15 cellular contexts compared by ENCODE assay signal in genomic region chr17:74152591-74153455, GRCh38. TPM values are rescaled to one million over a fixed set of nuclear protein-coding genes. Genes with fewer than 3 reads are reported as not detected.
DNase-seq lines count a peak whose midpoint lies in the region; ATAC-seq and TF ChIP-seq lines count a peak whose summit lies in the region.
"Had no signal": no experiment of that assay in that cellular context is flagged by ENCODE, and none has a peak within 500 bp of the region (broad histone marks: within the 10 kb centered on the region; RNA-seq: fewer than 3 reads in every experiment).

No MANE protein-coding gene starts in this region.

- no peaks in the 10 kb centered on the region for H3K9me2 ChIP-seq in hepatocyte (replicated peaks; ENCODE audit: insufficient read depth)

- intact Hi-C loops in Right ventricle myocardium inferior (cut with DNase I) (no loop called here), Right ventricle myocardium superior (cut with DNase I) (no loop called here), upper lobe of right lung (cut with DNase I) (no loop called here)

- H3K4me2 ChIP-seq in hepatocyte = no peak overlapping the region

- no peaks in the 10 kb centered on the region for H3K4me1 Mint-ChIP-seq in activated naive CD8-positive, alpha-beta T cell treated with anti-CD3 and anti-CD28 coated beads for 36 hours

- no peaks in the 10 kb centered on the region for H3K36me3 ChIP-seq in hepatocyte (replicated peaks; ENCODE audit: insufficient read depth, low read depth)
- no peaks in the 10 kb centered on the region for H3K36me3 ChIP-seq in upper lobe of right lung
- H3K36me3 ChIP-seq: SJSA1 had no signal

- H3K9me3 ChIP-seq in hepatocyte (ENCODE audit: low read depth) (no peaks in the 10 kb centered on the region), upper lobe of right lung (no peaks in the 10 kb centered on the region)

- no peaks in the 10 kb centered on the region for H3K27me3 ChIP-seq in hepatocyte
- H3K27me3 ChIP-seq in upper lobe of right lung = peaks cover 5% of the 10 kb centered on the region

- H3K36me3 Mint-ChIP-seq in activated naive CD8-positive, alpha-beta T cell treated with anti-CD3 and anti-CD28 coated beads for 36 hours = no peaks in the 10 kb centered on the region

- WGBS in hepatocyte (ENCODE audit: low lambda C conversion rate, missing lambda C conversion rate) = 61% methylated on average over 12 of the region's 12 CpGs

- no peak overlapping the region for H3K4me3 ChIP-seq in hepatocyte
- no peak overlapping the region for H3K4me3 ChIP-seq in upper lobe of right lung
- H3K4me3 ChIP-seq: SJSA1 had no signal

- H2AFZ ChIP-seq in hepatocyte = no peak overlapping the region

- ATAC-seq in Right ventricle myocardium inferior (peak; percentile 44), Right ventricle myocardium superior (ENCODE audit: poor library complexity) (no peak), upper lobe of right lung (no peak), HG02588 (IDR thresholded peaks at IDR 0.05; ENCODE audit: unreplicated experiment) (no peak), HG02623 (IDR thresholded peaks at IDR 0.05; ENCODE audit: unreplicated experiment) (no peak)
- ATAC-seq: effector memory CD8-positive, alpha-beta T cell; left colon had no signal

- H3K27ac Mint-ChIP-seq in activated naive CD8-positive, alpha-beta T cell treated with anti-CD3 and anti-CD28 coated beads for 36 hours = no peak overlapping the region
- H3K27ac Mint-ChIP-seq: effector memory CD8-positive, alpha-beta T cell had no signal

- TF ChIP-seq CTCF in hepatocyte (IDR thresholded peaks at IDR 0.05; ENCODE audit: poor library complexity) (no peak), upper lobe of right lung (IDR thresholded peaks at IDR 0.05) (no peak)

- no peak overlapping the region for H3K4me3 Mint-ChIP-seq in activated naive CD8-positive, alpha-beta T cell treated with anti-CD3 and anti-CD28 coated beads for 36 hours
- H3K4me3 Mint-ChIP-seq: effector memory CD8-positive, alpha-beta T cell had no signal

- peaks cover 33% of the 10 kb centered on the region for H3K27me3 Mint-ChIP-seq in activated naive CD8-positive, alpha-beta T cell treated with anti-CD3 and anti-CD28 coated beads for 36 hours

- H3K27ac ChIP-seq in hepatocyte (no peak overlapping the region), upper lobe of right lung (no peak overlapping the region)
- H3K27ac ChIP-seq: SJSA1 had no signal

- H3K79me2 ChIP-seq in hepatocyte = no peaks in the 10 kb centered on the region

- no peaks in the 10 kb centered on the region for H3K9me3 Mint-ChIP-seq in activated naive CD8-positive, alpha-beta T cell treated with anti-CD3 and anti-CD28 coated beads for 36 hours
- H3K9me3 Mint-ChIP-seq: effector memory CD8-positive, alpha-beta T cell had no signal

- H3K4me1 ChIP-seq in hepatocyte (ENCODE audit: insufficient read depth) (peaks cover 9% of the 10 kb centered on the region), upper lobe of right lung (no peaks in the 10 kb centered on the region)
- H3K4me1 ChIP-seq: SJSA1 had no signal

- H4K20me1 ChIP-seq in hepatocyte (ENCODE audit: insufficient read depth, poor library complexity, severe bottlenecking) = no peaks in the 10 kb centered on the region

- DNase-seq in Right ventricle myocardium inferior (ENCODE audit: missing footprints) (no peak), Right ventricle myocardium superior (no peak), RPMI8226 (peak; percentile 43), hepatocyte (ENCODE audit: low spot score) (peak; percentile 50), upper lobe of right lung (peak; percentile 37)
- DNase-seq in activated naive CD8-positive, alpha-beta T cell treated with anti-CD3 and anti-CD28 coated beads for 36 hours = no peak
- DNase-seq: activated effector memory CD4-positive, alpha-beta T cell treated with anti-CD3 and anti-CD28 coated beads, Interleukin-2, amount 50 U/mL, for 16 hours; COR-L47; effector memory CD8-positive, alpha-beta T cell; GDM1; left colon; occipital lobe had no signal

RNA-seq across cellular contexts. Expression of gene RPL38, which starts 50.7 kb away (rescaled TPM):
- 747 TPM for total RNA-seq in Right ventricle myocardium inferior
- 691 TPM for total RNA-seq in Right ventricle myocardium superior
- 264 and 276 TPM in 2 replicates for total RNA-seq in hepatocyte
- 758 and 761 TPM in 2 replicates for polyA plus RNA-seq in hepatocyte
- 659 TPM for total RNA-seq in upper lobe of right lung
- total RNA-seq in activated naive CD8-positive, alpha-beta T cell treated with anti-CD3 and anti-CD28 coated beads for 36 hours = 1,000 to 10,000 TPM; 1,601 to 1,608 TPM

Comparison
In these comparisons a context has a peak if more than half of its experiments do, and no peak if none do; other contexts are left out.
1. DNase-seq: peak in RPMI8226 (single experiment), hepatocyte (single experiment) and upper lobe of right lung (single experiment); none in Right ventricle myocardium inferior (single experiment), Right ventricle myocardium superior (single experiment) and activated naive CD8-positive, alpha-beta T cell treated with anti-CD3 and anti-CD28 coated beads for 36 hours (single experiment).